11 cellular contexts compared by ENCODE assay signal in genomic region chr1:41712687-41713086, GRCh38.
A peak's percentile ranks its signal among the peaks of the same experiment; 100 is the strongest.
DNase-seq lines count a peak whose midpoint lies in the region; ATAC-seq and TF ChIP-seq lines count a peak whose summit lies in the region.
"Had no signal": no experiment of that assay in that cellular context is flagged by ENCODE, and none has a peak within 500 bp of the region (broad histone marks: within the 10 kb centered on the region; RNA-seq: fewer than 3 reads in every experiment).

No MANE protein-coding gene starts in this region.

- BruUV-seq in MCF 10A (replicated peaks; lab: Mats Ljungman, UMichigan) (no TSS peak), mammary epithelial cell (replicated peaks; lab: Mats Ljungman, UMichigan) (no TSS peak)

- CTCF ChIA-PET in MCF 10A (lab: Yijun Ruan, JAX) (no interaction called here), mammary epithelial cell (lab: Charles Lee; ENCODE audit: low non-redundant PET) (no interaction called here)

- DNase-seq in MCF 10A (ENCODE audit: unreplicated experiment) (peak; percentile 24), mammary epithelial cell (no peak), iPS-NIHi11 (ENCODE audit: low spot score) (peak; percentile 36), GM19238 (ENCODE audit: insufficient read length, low spot score) (no peak)
- no peak for DNase-seq in activated T-cell treated with anti-CD3 and anti-CD28 coated beads, Interleukin-2, amount 50 U/mL, for 24 hours
- DNase-seq: NCI-H2081 treated with DMSO at 0.1 percent for 48 hours had no signal

- peaks cover 14% of the 10 kb centered on the region for H3K4me1 ChIP-seq in mammary epithelial cell (ENCODE audit: insufficient read depth, low read length)

- peaks cover 9% of the 10 kb centered on the region for H3K4me1 Mint-ChIP-seq in MCF 10A (ENCODE audit: insufficient read depth, unreplicated experiment)
- H3K4me1 Mint-ChIP-seq in activated T-cell treated with anti-CD3 and anti-CD28 coated beads, Interleukin-2, amount 50 U/mL, for 24 hours (ENCODE audit: low read depth) = peaks cover 12% of the 10 kb centered on the region

- H3K79me2 ChIP-seq in mammary epithelial cell (ENCODE audit: insufficient read depth, low read length) = no peaks in the 10 kb centered on the region

- WGBS in mammary epithelial cell (ENCODE audit: low coverage, missing lambda C conversion rate) = 39% methylated on average over 3 of the region's 5 CpGs

- H3K27me3 Mint-ChIP-seq in MCF 10A (ENCODE audit: insufficient read depth, unreplicated experiment) = peaks cover 3% of the 10 kb centered on the region
- no peaks in the 10 kb centered on the region for H3K27me3 Mint-ChIP-seq in activated T-cell treated with anti-CD3 and anti-CD28 coated beads, Interleukin-2, amount 50 U/mL, for 24 hours

- no peaks in the 10 kb centered on the region for H3K9me3 Mint-ChIP-seq in MCF 10A (ENCODE audit: unreplicated experiment)
- H3K9me3 Mint-ChIP-seq in activated T-cell treated with anti-CD3 and anti-CD28 coated beads, Interleukin-2, amount 50 U/mL, for 24 hours = no peaks in the 10 kb centered on the region

- intact Hi-C loops in MCF 10A (cut with micrococcal nuclease) (no loop called here), mammary epithelial cell (cut with micrococcal nuclease) (no loop called here)

- POLR2A ChIA-PET in MCF 10A (lab: Yijun Ruan, JAX) = no interaction called here

- dilution Hi-C loops in mammary epithelial cell (cut with HindIII; ENCODE audit: low sequenced_read_pairs) = no loop called here

- H3K9me3 ChIP-seq in mammary epithelial cell (replicated peaks; ENCODE audit: insufficient read depth, low read length) = no peaks in the 10 kb centered on the region
- H3K9me3 ChIP-seq: suprapubic skin had no signal

- H3K4me2 ChIP-seq in mammary epithelial cell (ENCODE audit: insufficient read depth, low read depth, low read length) = no peak overlapping the region

- no peak overlapping the region for H3K27ac Mint-ChIP-seq in MCF 10A (ENCODE audit: low read depth, unreplicated experiment)
- no peak overlapping the region for H3K27ac Mint-ChIP-seq in activated T-cell treated with anti-CD3 and anti-CD28 coated beads, Interleukin-2, amount 50 U/mL, for 24 hours

- H3K4me3 Mint-ChIP-seq in MCF 10A (ENCODE audit: unreplicated experiment) = no peak overlapping the region
- no peak overlapping the region for H3K4me3 Mint-ChIP-seq in activated T-cell treated with anti-CD3 and anti-CD28 coated beads, Interleukin-2, amount 50 U/mL, for 24 hours

- ATAC-seq in GM18909 (IDR thresholded peaks at IDR 0.05; ENCODE audit: poor library complexity, unreplicated experiment) (no peak), GM18519 (IDR thresholded peaks at IDR 0.05; ENCODE audit: low FRiP score, unreplicated experiment) (no peak)

- H3K9ac ChIP-seq in mammary epithelial cell (ENCODE audit: insufficient read depth, low read length) = no peak overlapping the region

- in situ Hi-C loops in mammary epithelial cell (cut with MboI; ENCODE audit: low sequenced_read_pairs in 2 of 2) = no loop called here

- no peak overlapping the region for H3K27ac ChIP-seq in mammary epithelial cell (ENCODE audit: insufficient read depth, low read depth, low read length)
- H3K27ac ChIP-seq in angular gyrus (ENCODE audit: low read depth, low read length) = peak overlapping the region; percentile 63
- H3K27ac ChIP-seq: HL-60, suprapubic skin had no signal

- no peaks in the 10 kb centered on the region for H3K36me3 ChIP-seq in mammary epithelial cell (ENCODE audit: insufficient read depth, low read length)
- H3K36me3 ChIP-seq: suprapubic skin had no signal

- no peaks in the 10 kb centered on the region for H3K36me3 Mint-ChIP-seq in MCF 10A (ENCODE audit: insufficient read depth, unreplicated experiment)
- H3K36me3 Mint-ChIP-seq in activated T-cell treated with anti-CD3 and anti-CD28 coated beads, Interleukin-2, amount 50 U/mL, for 24 hours (ENCODE audit: low read depth) = no peaks in the 10 kb centered on the region

- H2AFZ ChIP-seq in mammary epithelial cell (ENCODE audit: low read depth, low read length) = no peak overlapping the region

- no peak for TF ChIP-seq CTCF in MCF 10A (IDR thresholded peaks at IDR 0.05; ENCODE audit: unreplicated experiment)
- no peak for TF ChIP-seq CTCF in mammary epithelial cell (conservative IDR thresholded peaks at IDR 0.05 in 1 of 2, IDR thresholded peaks at IDR 0.05 in 1 of 2; ENCODE audit: extremely low read depth in 1 of 2, insufficient read depth in 1 of 2, low read depth in 1 of 2, low read length in 2 of 2)

- no peaks in the 10 kb centered on the region for H4K20me1 ChIP-seq in mammary epithelial cell (ENCODE audit: insufficient read depth, low read length)

- H3K4me3 ChIP-seq in mammary epithelial cell (replicated peaks in 1 of 3; ENCODE audit: insufficient read depth in 1 of 3, low read depth in 2 of 3, low read length in 3 of 3) = no peak overlapping the region
- H3K4me3 ChIP-seq: suprapubic skin had no signal

- H3K27me3 ChIP-seq in mammary epithelial cell (ENCODE audit: insufficient read depth, low read length) = no peaks in the 10 kb centered on the region
- H3K27me3 ChIP-seq: suprapubic skin had no signal

Comparison
In these comparisons a context has a peak if more than half of its experiments do, and no peak if none do; other contexts are left out.
1. DNase-seq: peak in MCF 10A (single experiment) and iPS-NIHi11 (single experiment); none in mammary epithelial cell (single experiment), activated T-cell treated with anti-CD3 and anti-CD28 coated beads, Interleukin-2, amount 50 U/mL, for 24 hours (single experiment) and GM19238 (single experiment).